Comparison of ENCODE assay signal across 23 cellular contexts in genomic region chr5:75756991-75757390, GRCh38. TPM values are rescaled to one million over a fixed set of nuclear protein-coding genes. Genes with fewer than 3 reads are reported as not detected.
DNase-seq lines count a peak whose midpoint lies in the region; ATAC-seq, FAIRE-seq and TF ChIP-seq lines count a peak whose summit lies in the region.
"Had no signal": no experiment of that assay in that cellular context is flagged by ENCODE, and none has a peak within 500 bp of the region (broad histone marks: within the 10 kb centered on the region; RNA-seq: fewer than 3 reads in every experiment).

No MANE protein-coding gene starts in this region.

- DNase-seq in EL (peak; percentile 13), RKO (ENCODE audit: low spot score) (peak; percentile 30), fibroblast of mammary gland (ENCODE audit: low read depth) (peak; percentile 14), skeletal muscle cell (ENCODE audit: low read depth) (peak; percentile 7), urothelium cell line (ENCODE audit: low spot score) (no peak), A172 (ENCODE audit: low spot score) (no peak), mucosa of descending colon (no peak)
- DNase-seq: activated CD4-positive, alpha-beta T cell treated with anti-CD3 and anti-CD28 coated beads for 48 hours; CD4-positive, alpha-beta memory T cell; effector CD8-positive, alpha-beta T cell; esophagus squamous epithelium; Karpas-422; left cardiac atrium; naive thymus-derived CD8-positive, alpha-beta T cell; NCI-H1105; NCI-H2107; NCI-H524; pancreas; right cardiac atrium; stimulated activated CD4-positive, alpha-beta T cell treated with anti-CD3 and anti-CD28 coated beads, Interleukin-15, amount 100 ng/mL, for 24 hours; T-helper 17 cell had no signal

- H3K36me3 ChIP-seq in mucosa of descending colon (ENCODE audit: low read depth): no peaks in the 10 kb centered on the region
- H3K36me3 ChIP-seq: esophagus squamous epithelium, pancreas had no signal

- no peak for FAIRE-seq in urothelium cell line (lab: Jason Lieb, UNC)
- FAIRE-seq: GM12891, RCC 7860 had no signal

- H3K4me1 ChIP-seq in mucosa of descending colon (ENCODE audit: low read depth): no peaks in the 10 kb centered on the region
- H3K4me1 ChIP-seq: esophagus squamous epithelium, pancreas had no signal

- no peak for TF ChIP-seq CTCF in fibroblast of mammary gland (conservative IDR thresholded peaks at IDR 0.05; ENCODE audit: control insufficient read depth, insufficient read depth, low read depth, low read length)
- no peak for TF ChIP-seq CTCF in mucosa of descending colon (IDR thresholded peaks at IDR 0.05)

- no peak for ATAC-seq in mucosa of descending colon
- ATAC-seq: left cardiac atrium; naive thymus-derived CD8-positive, alpha-beta T cell; pancreas; right cardiac atrium; T-helper 17 cell had no signal

- H3K4me3 ChIP-seq in fibroblast of mammary gland (ENCODE audit: control insufficient read depth, low read depth, low read length) (no peak overlapping the region), skeletal muscle cell (ENCODE audit: low read depth, low read length) (no peak overlapping the region), mucosa of descending colon (no peak overlapping the region)
- H3K4me3 ChIP-seq: esophagus squamous epithelium, pancreas had no signal

- H3K9me3 ChIP-seq in mucosa of descending colon: no peaks in the 10 kb centered on the region
- H3K9me3 ChIP-seq: esophagus squamous epithelium, pancreas had no signal

- intact Hi-C loops in mucosa of descending colon (cut with DNase I, micrococcal nuclease): no loop called here

RNA-seq across cellular contexts. Expression of gene POC5, which starts 39.8 kb away (rescaled TPM):
- 40.1 and 44.4 TPM in 2 replicates for total RNA-seq in A172 (2014; rRNA removed; shearing (Covaris generic))
- total RNA-seq in mucosa of descending colon: 10 to 100 TPM in 1 of 3 donors, 1 to 10 TPM in 2; 7.7 to 13.3 (median 9.5) TPM

Comparison
In these comparisons a context has a peak if more than half of its experiments do, and no peak if none do; other contexts are left out.
1. DNase-seq: peak in EL (single experiment), RKO (single experiment), fibroblast of mammary gland (single experiment) and skeletal muscle cell (single experiment); none in urothelium cell line (single experiment), A172 (single experiment) and mucosa of descending colon (0 of 3).